ENCODE assay signal across 9 cellular contexts in genomic region chr12:12070674-12071661, GRCh38. TPM values are rescaled to one million over a fixed set of nuclear protein-coding genes. Genes with fewer than 3 reads are reported as not detected.
DNase-seq lines count a peak whose midpoint lies in the region; ATAC-seq and TF ChIP-seq lines count a peak whose summit lies in the region.
"Had no signal": no experiment of that assay in that cellular context is flagged by ENCODE, and none has a peak within 500 bp of the region (broad histone marks: within the 10 kb centered on the region; RNA-seq: fewer than 3 reads in every experiment).

TSS of gene BCL2L14 (plus strand) at chr12:12070939. CDS start at chr12:12079306, 8,367 bp downstream.

- no peaks in the 10 kb centered on the region for H3K79me2 ChIP-seq in OCI-LY3 (ENCODE audit: low read length)

- intact Hi-C loops in esophagus squamous epithelium (cut with DNase I): no loop called here

- H3K36me3 ChIP-seq in OCI-LY3 (replicated peaks; ENCODE audit: low read depth, low read length): no peaks in the 10 kb centered on the region
- no peaks in the 10 kb centered on the region for H3K36me3 ChIP-seq in esophagus squamous epithelium
- no peaks in the 10 kb centered on the region for H3K36me3 ChIP-seq in upper lobe of left lung

- H3K4me1 ChIP-seq in OCI-LY3 (ENCODE audit: low read length) (peaks cover 20% of the 10 kb centered on the region), esophagus squamous epithelium (peaks cover 0 to 14% (median 0%) of the 10 kb centered on the region in 3 donors), upper lobe of left lung (peaks cover 0 to 10% (median 4%) of the 10 kb centered on the region in 4 donors)

- peak; percentile 38 to 40 for ATAC-seq in upper lobe of left lung (ENCODE audit: low FRiP score in 2 of 2)

- in situ Hi-C loops in G401 (cut with HindIII; ENCODE audit: low sequenced_read_pairs): no loop called here

- H3K4me3 ChIP-seq in OCI-LY3 (ENCODE audit: low read length) (peak within 1 kb of the TSS; percentile 71), esophagus squamous epithelium (peak within 1 kb of the TSS in 3 of 4 donors; percentile 12 to 45 (median 17)), upper lobe of left lung (peak within 1 kb of the TSS in 3 of 4 donors; percentile 12 to 40 (median 35))

- 34 to 36% methylated on average over 10 to 12 of the region's 12 CpGs for WGBS in esophagus squamous epithelium, 2 donors
- WGBS in upper lobe of left lung, 2 donors: 57 to 58% methylated on average over 12 of the region's 12 CpGs

- H2AFZ ChIP-seq in OCI-LY3 (ENCODE audit: low read depth, low read length): peak within 1 kb of the TSS; percentile 53

- peak; percentile 70 for DNase-seq in activated effector memory CD4-positive, alpha-beta T cell treated with anti-CD3 and anti-CD28 coated beads, Interleukin-2, amount 50 U/mL, for 16 hours
- no peak for DNase-seq in activated effector memory CD4-positive, alpha-beta T cell treated with Interleukin-2 at 50 U/mL for 16 hours
- no peak for DNase-seq in esophagus squamous epithelium (lab: John Stamatoyannopoulos, UW)
- no peak for DNase-seq in upper lobe of left lung
- no peak for DNase-seq in NCI-H2081 treated with DMSO at 0.1 percent for 48 hours (lab: John Stamatoyannopoulos, UW)
- DNase-seq in G401 (ENCODE audit: low spot score): no peak
- DNase-seq in SKM-1 treated with dmso at 0.1 percent for 144 hours (lab: John Stamatoyannopoulos, UW; ENCODE audit: unreplicated experiment): no peak

- H3K27me3 ChIP-seq in OCI-LY3 (ENCODE audit: low read depth, low read length): peaks cover 22% of the 10 kb centered on the region
- peaks cover 0 to 21% (median 0%) of the 10 kb centered on the region in 4 donors for H3K27me3 ChIP-seq in esophagus squamous epithelium
- no peaks in the 10 kb centered on the region for H3K27me3 ChIP-seq in upper lobe of left lung

- no peak for TF ChIP-seq EP300 in upper lobe of left lung (IDR thresholded peaks at IDR 0.05)

- peak within 1 kb of the TSS; percentile 32 for H3K9ac ChIP-seq in OCI-LY3 (ENCODE audit: low read length)

- peak within 1 kb of the TSS; percentile 76 for H3K4me2 ChIP-seq in OCI-LY3 (ENCODE audit: low read length)

- peak; percentile 30 for TF ChIP-seq CTCF in OCI-LY3 (IDR thresholded peaks at IDR 0.05; ENCODE audit: low read depth, low read length)
- no peak for TF ChIP-seq CTCF in esophagus squamous epithelium (IDR thresholded peaks at IDR 0.05)
- TF ChIP-seq CTCF in upper lobe of left lung (IDR thresholded peaks at IDR 0.05): no peak

- no peaks in the 10 kb centered on the region for H4K20me1 ChIP-seq in OCI-LY3 (ENCODE audit: insufficient read depth, low read length)

- H3K27ac ChIP-seq in OCI-LY3 (ENCODE audit: low read length): no peak within 1 kb of the TSS
- no peak within 1 kb of the TSS for H3K27ac ChIP-seq in esophagus squamous epithelium
- H3K27ac ChIP-seq in upper lobe of left lung: peak within 1 kb of the TSS in 3 of 4 donors; percentile 8 to 64 (median 49)

- H3K9me3 ChIP-seq in OCI-LY3 (ENCODE audit: insufficient read depth, low read length): no peaks in the 10 kb centered on the region
- no peaks in the 10 kb centered on the region for H3K9me3 ChIP-seq in esophagus squamous epithelium
- no peaks in the 10 kb centered on the region for H3K9me3 ChIP-seq in upper lobe of left lung

- TF ChIP-seq POLR2A in esophagus squamous epithelium (IDR thresholded peaks at IDR 0.05) (no peak), upper lobe of left lung (IDR thresholded peaks at IDR 0.05) (no peak)

RNA-seq across cellular contexts. Expression of gene BCL2L14, which starts in this region (rescaled TPM):
- total RNA-seq in esophagus squamous epithelium: 1 to 10 TPM in 1 of 4 donors, not detected in 3; 1.6 TPM
- 1 to 10 TPM in 4 of 6 donors, under 1 TPM in 1, not detected in 1; 0.57 to 4.6 (median 1.8) TPM for total RNA-seq in upper lobe of left lung
- not detected in 2 replicates for total RNA-seq in G401 (2014; rRNA removed; shearing (Covaris generic))
- total RNA-seq: Daoy had no signal

Comparison
In these comparisons a context has a peak if more than half of its experiments do, and no peak if none do; other contexts are left out.
1. H3K27ac ChIP-seq: peak in upper lobe of left lung (3 of 4); none in OCI-LY3 (single experiment) and esophagus squamous epithelium (0 of 4).
2. H3K4me3 ChIP-seq: peak in every context shown above with its lines; median percentile 71 in OCI-LY3; 35 in upper lobe of left lung; 17 in esophagus squamous epithelium.